In the genomic region with DNA sequence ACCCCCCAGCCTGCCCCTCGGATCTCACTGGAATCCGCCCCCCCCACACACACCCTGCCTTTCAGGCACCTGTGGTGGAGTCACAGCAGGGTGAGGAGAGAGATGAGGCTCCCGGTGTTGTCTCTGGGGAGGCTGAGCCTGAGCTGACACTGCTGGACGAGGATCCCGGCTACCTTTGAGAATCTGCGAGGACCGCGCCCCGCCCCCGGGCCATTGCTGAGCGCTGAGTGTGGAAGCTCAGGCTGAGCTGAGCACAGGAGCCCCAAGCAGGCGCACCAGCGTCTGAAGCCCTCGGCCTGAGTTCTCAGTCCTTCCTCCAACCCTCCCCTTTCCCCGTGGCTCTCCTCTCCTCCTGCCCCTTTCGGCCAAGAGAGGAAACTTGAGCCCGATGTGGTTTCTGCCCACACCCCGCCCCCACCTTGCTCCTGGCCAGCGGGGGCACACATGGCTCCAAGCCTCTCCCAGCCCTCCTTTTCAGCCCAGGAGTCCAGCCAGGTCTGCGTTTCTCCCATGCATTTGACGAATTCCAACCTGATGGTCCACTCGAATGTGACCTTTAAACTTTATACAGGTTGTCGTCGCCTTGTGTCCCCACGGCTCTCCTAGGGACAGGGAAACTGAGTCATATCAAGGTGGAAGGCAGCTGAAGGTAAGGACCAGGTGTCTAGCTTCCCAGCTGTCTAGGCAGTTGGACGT, we compare ENCODE assay signal across 8 cellular contexts. TPM values are rescaled to one million over a fixed set of nuclear protein-coding genes. Genes with fewer than 3 reads are reported as not detected.
DNase-seq lines count a peak whose midpoint lies in the region; ATAC-seq and TF ChIP-seq lines count a peak whose summit lies in the region.

A gene (minus strand): TSS at position 284 of the 696 bp plus-strand sequence. CDS start 5,767 bp downstream, outside the sequence.

- peaks cover 13% of the 10 kb centered on the region for H3K27me3 ChIP-seq in BJ (ENCODE audit: control insufficient read depth, insufficient read depth, low read length)
- no peaks in the 10 kb centered on the region for H3K27me3 ChIP-seq in HL-60 (ENCODE audit: insufficient read depth, poor library complexity, severe bottlenecking)
- no peaks in the 10 kb centered on the region for H3K27me3 ChIP-seq in breast epithelium
- H3K27me3 ChIP-seq in kidney epithelial cell (ENCODE audit: control insufficient read depth, insufficient read depth, low read length), result peaks cover 8% of the 10 kb centered on the region

- H3K27me3 Mint-ChIP-seq in stimulated activated naive B cell treated with anti-CD40 and anti-IgM and Interleukin-4, amounts not matched to agents 10 μg/mL and 1 μg/mL and 100 μg/mL, for 72 hours, result peaks cover 36 to 51% of the 10 kb centered on the region in 2 donors

- H3K9me3 Mint-ChIP-seq in stimulated activated naive B cell treated with anti-CD40 and anti-IgM and Interleukin-4, amounts not matched to agents 10 μg/mL and 1 μg/mL and 100 μg/mL, for 72 hours, result no peaks in the 10 kb centered on the region

- no peaks in the 10 kb centered on the region for H3K36me3 ChIP-seq in BJ (ENCODE audit: control insufficient read depth, insufficient read depth, low read length)
- no peaks in the 10 kb centered on the region for H3K36me3 ChIP-seq in breast epithelium
- no peaks in the 10 kb centered on the region for H3K36me3 ChIP-seq in kidney epithelial cell (ENCODE audit: control insufficient read depth, insufficient read depth, low read length)

- no peak for TF ChIP-seq POLR2A in breast epithelium (IDR thresholded peaks at IDR 0.05)

- POLR2A ChIA-PET in BJ (lab: Charles Lee), result interaction anchor here (0.5 to 1.1 kb wide), 2 partner anchors 24 to 33 kb away, joined by 7 to 12 read pairs; a partner anchor contains a TSS
- POLR2A ChIA-PET in RWPE1 (lab: Yijun Ruan, JAX; ENCODE audit: low non-redundant PET), result no interaction called here

- peak within 1 kb of the TSS; percentile 57 to 76 for H3K4me3 Mint-ChIP-seq in stimulated activated naive B cell treated with anti-CD40 and anti-IgM and Interleukin-4, amounts not matched to agents 10 μg/mL and 1 μg/mL and 100 μg/mL, for 72 hours

- peaks cover 36 to 77% of the 10 kb centered on the region in 2 donors for H3K4me1 Mint-ChIP-seq in stimulated activated naive B cell treated with anti-CD40 and anti-IgM and Interleukin-4, amounts not matched to agents 10 μg/mL and 1 μg/mL and 100 μg/mL, for 72 hours

- no peaks in the 10 kb centered on the region for H3K9me3 ChIP-seq in breast epithelium

- H3K4me1 ChIP-seq in breast epithelium, result peaks cover 0 to 3% of the 10 kb centered on the region in 2 donors

- H3K4me3 ChIP-seq in BJ (ENCODE audit: low read depth, low read length) (peak within 1 kb of the TSS; percentile 25), HL-60 (replicated peaks; ENCODE audit: insufficient read depth, low read length) (peak within 1 kb of the TSS; percentile 71), breast epithelium (peak within 1 kb of the TSS; percentile 24 to 57 (median 38)), kidney epithelial cell (ENCODE audit: low read depth, low read length) (no peak within 1 kb of the TSS)

- no peak for DNase-seq in BJ (ENCODE audit: low read depth)
- peak; percentile 89 to 93 for DNase-seq in HL-60 (ENCODE audit: low read depth in 1 of 2, low spot score in 1 of 2)
- DNase-seq in RWPE1 (ENCODE audit: low spot score), result peak; percentile 79
- peak in 1 of 2 donors; percentile 75 for DNase-seq in breast epithelium (ENCODE audit: low spot score in 2 of 2)
- no peak for DNase-seq in kidney epithelial cell (ENCODE audit: low read depth)
- DNase-seq in stimulated activated naive B cell treated with anti-CD40 and anti-IgM and Interleukin-4, amounts not matched to agents 10 μg/mL and 1 μg/mL and 100 μg/mL, for 72 hours, result no peak
- no peak for DNase-seq in globus pallidus (ENCODE audit: low spot score)

- ATAC-seq in stimulated activated naive B cell treated with anti-CD40 and anti-IgM and Interleukin-4, amounts not matched to agents 10 μg/mL and 1 μg/mL and 100 μg/mL, for 72 hours (replicated peaks), result peak; percentile 59 to 63
- no peak for ATAC-seq in GM21447 (IDR thresholded peaks at IDR 0.05; ENCODE audit: unreplicated experiment)

- peak; percentile 32; the same call in 1 of the 2 replicates for TF ChIP-seq CTCF in BJ (IDR thresholded peaks at IDR 0.05; ENCODE audit: insufficient read depth, low read depth, low read length)
- no peak for TF ChIP-seq CTCF in HL-60 (IDR thresholded peaks at IDR 0.05; ENCODE audit: insufficient read depth, low read length)
- TF ChIP-seq CTCF in RWPE1 (conservative IDR thresholded peaks at IDR 0.05; ENCODE audit: low read depth), result no peak
- no peak for TF ChIP-seq CTCF in breast epithelium (IDR thresholded peaks at IDR 0.05)
- peak; percentile 14 for TF ChIP-seq CTCF in kidney epithelial cell (IDR thresholded peaks at IDR 0.05; ENCODE audit: insufficient read depth, low read length, poor library complexity, severe bottlenecking)

- H3K36me3 Mint-ChIP-seq in stimulated activated naive B cell treated with anti-CD40 and anti-IgM and Interleukin-4, amounts not matched to agents 10 μg/mL and 1 μg/mL and 100 μg/mL, for 72 hours, result no peaks in the 10 kb centered on the region

- H3K27ac ChIP-seq in HL-60 (replicated peaks) (peak within 1 kb of the TSS; percentile 91), RWPE1 (peak within 1 kb of the TSS; percentile 35), breast epithelium (no peak within 1 kb of the TSS)

- H3K27ac Mint-ChIP-seq in stimulated activated naive B cell treated with anti-CD40 and anti-IgM and Interleukin-4, amounts not matched to agents 10 μg/mL and 1 μg/mL and 100 μg/mL, for 72 hours, result peak within 1 kb of the TSS; percentile 4

- CTCF ChIA-PET in BJ (lab: Yijun Ruan, JAX), result interaction anchor here (0.7 to 3.5 kb wide), 18 partner anchors 8 to 99 kb away, joined by 3 to 17 read pairs (median 4); a partner anchor contains a TSS
- CTCF ChIA-PET in RWPE1 (lab: Yijun Ruan, JAX), result no interaction called here

- intact Hi-C loops in breast epithelium (cut with DNase I; ENCODE audit: low total_unique reads), result loop anchor here (5.0 kb wide), 1 partner anchor 404 kb away; no protein-coding TSS in a partner anchor

RNA-seq across cellular contexts. Expression of the gene that starts here (rescaled TPM):
- 0.89 and 1.0 TPM in 2 replicates for polyA plus RNA-seq in BJ (2011; rRNA removed)
- polyA minus RNA-seq in BJ (2011; rRNA and poly(A)+ RNA removed), result 0.51 and 1.00 TPM in 2 replicates
- total RNA-seq in breast epithelium (under 1 TPM; 0.15 to 0.48 (median 0.33) TPM), kidney epithelial cell (0.07 and 0.17 TPM in 2 replicates)

Comparison
In these comparisons a context has a peak if more than half of its experiments do, and no peak if none do; other contexts are left out.
1. DNase-seq: peak in HL-60 (2 of 2) and RWPE1 (single experiment); none in BJ (single experiment), kidney epithelial cell (single experiment), stimulated activated naive B cell treated with anti-CD40 and anti-IgM and Interleukin-4, amounts not matched to agents 10 μg/mL and 1 μg/mL and 100 μg/mL, for 72 hours (single experiment) and globus pallidus (single experiment).
2. CTCF ChIP-seq: peak in BJ (single experiment) and kidney epithelial cell (single experiment); none in HL-60 (single experiment), RWPE1 (single experiment) and breast epithelium (0 of 3).
3. H3K27ac ChIP-seq: peak in HL-60 (single experiment) and RWPE1 (single experiment); none in breast epithelium (0 of 2).